In genomic region chr12:50504798-50505385, GRCh38 we compare ENCODE assay signal across 8 cellular contexts. TPM values are rescaled to one million over a fixed set of nuclear protein-coding genes. Genes with fewer than 3 reads are reported as not detected.
DNase-seq lines count a peak whose midpoint lies in the region; ATAC-seq and TF ChIP-seq lines count a peak whose summit lies in the region.

Gene DIP2B, plus strand, starts transcription at chr12:50504985. Its CDS starts 156 bp downstream, at chr12:50505141.

- H3K27ac ChIP-seq in angular gyrus (ENCODE audit: low read depth, low read length), result peak within 1 kb of the TSS; percentile 96
- H3K27ac ChIP-seq in right atrium auricular region, result peak within 1 kb of the TSS; percentile 98 to 99
- peak within 1 kb of the TSS; percentile 97 for H3K27ac ChIP-seq in psoas muscle
- peak within 1 kb of the TSS; percentile 88 for H3K27ac ChIP-seq in urinary bladder (ENCODE audit: low read depth)

- peaks cover 0 to 7% of the 10 kb centered on the region in 2 donors for H3K9me3 ChIP-seq in right atrium auricular region
- H3K9me3 ChIP-seq in psoas muscle, result peaks cover 3% of the 10 kb centered on the region

- H3K36me3 ChIP-seq in right atrium auricular region (no peaks in the 10 kb centered on the region), psoas muscle (ENCODE audit: insufficient read depth in 1 of 2, low read depth in 1 of 2) (no peaks in the 10 kb centered on the region), urinary bladder (ENCODE audit: insufficient read depth) (no peaks in the 10 kb centered on the region)

- peak; percentile 81 for ATAC-seq in HG02885 (IDR thresholded peaks at IDR 0.05; ENCODE audit: poor library complexity, unreplicated experiment)
- peak; percentile 93 to 98 (median 97) for ATAC-seq in psoas muscle

- H3K4me3 ChIP-seq in right atrium auricular region (peak within 1 kb of the TSS; percentile 84 to 90), psoas muscle (peak within 1 kb of the TSS; percentile 98), urinary bladder (ENCODE audit: low read depth, low read length) (peak within 1 kb of the TSS; percentile 63)

- TF ChIP-seq CTCF in right atrium auricular region (IDR thresholded peaks at IDR 0.05), result peak; percentile 80 to 94
- TF ChIP-seq CTCF in psoas muscle (IDR thresholded peaks at IDR 0.05), result peak; percentile 94

- intact Hi-C loops in psoas muscle (cut with DNase I), result loop anchor here (1.0 to 5.0 kb wide), 4 partner anchors 67 to 232 kb away; no protein-coding TSS in a partner anchor

- H3K4me1 ChIP-seq in right atrium auricular region (peaks cover 0 to 48% of the 10 kb centered on the region in 2 donors), psoas muscle (peaks cover 40% of the 10 kb centered on the region), urinary bladder (ENCODE audit: insufficient read depth) (no peaks in the 10 kb centered on the region)

- H3K27me3 ChIP-seq in right atrium auricular region, result no peaks in the 10 kb centered on the region
- no peaks in the 10 kb centered on the region for H3K27me3 ChIP-seq in psoas muscle (ENCODE audit: insufficient read depth in 3 of 3, low read length in 2 of 3)

- peak; percentile 76 for TF ChIP-seq POLR2A in GM15510 (IDR thresholded peaks at IDR 0.05; ENCODE audit: borderline replicate concordance, extremely low read depth, insufficient read length)

- WGBS in psoas muscle, 3 donors, result 0 to 1% (median 0%) methylated on average over 27 to 65 of the region's 68 CpGs
- WGBS in urinary bladder, result under 1% methylated on average over 68 of the region's 68 CpGs

- peak; percentile 75 for DNase-seq in NCI-H1694 treated with DMSO at 0.1 percent for 48 hours (lab: John Stamatoyannopoulos, UW)
- peak; percentile 88 to 95 (median 94) for DNase-seq in T-helper 2 cell
- DNase-seq in right atrium auricular region (ENCODE audit: low spot score), result peak; percentile 95
- DNase-seq in psoas muscle, result peak; percentile 95 to 97

RNA-seq across cellular contexts. Expression of gene DIP2B, which starts in this region (rescaled TPM):
- 10 to 100 TPM; 11.6 to 15.2 TPM for total RNA-seq in right atrium auricular region
- total RNA-seq in psoas muscle, result 10 to 100 TPM in 1 of 4 donors, 1 to 10 TPM in 3; 8.6 to 10.7 (median 9.4) TPM
- 1 to 10 TPM; 2.2 to 7.1 (median 4.5) TPM for polyA plus RNA-seq in psoas muscle
- total RNA-seq in urinary bladder, result 48.6 TPM
- 7.2 TPM for polyA plus RNA-seq in urinary bladder

Comparison
In these comparisons a context has a peak if more than half of its experiments do, and no peak if none do; other contexts are left out.
1. Peak in every context shown above with its lines: DNase-seq, ATAC-seq, H3K4me3 ChIP-seq and H3K27ac ChIP-seq.